ENCODE assay signal across 1 cellular context in genomic region chr5:175652741-175653663, GRCh38.
TF ChIP-seq lines count a peak whose summit lies in the region.

No MANE protein-coding gene starts in this region.

TF ChIP-seq in WTC11, 78 proteins besides CTCF, POLR2A, EP300 and RAD21 (continued from another document):
- TF ChIP-seq, protein P1, sequence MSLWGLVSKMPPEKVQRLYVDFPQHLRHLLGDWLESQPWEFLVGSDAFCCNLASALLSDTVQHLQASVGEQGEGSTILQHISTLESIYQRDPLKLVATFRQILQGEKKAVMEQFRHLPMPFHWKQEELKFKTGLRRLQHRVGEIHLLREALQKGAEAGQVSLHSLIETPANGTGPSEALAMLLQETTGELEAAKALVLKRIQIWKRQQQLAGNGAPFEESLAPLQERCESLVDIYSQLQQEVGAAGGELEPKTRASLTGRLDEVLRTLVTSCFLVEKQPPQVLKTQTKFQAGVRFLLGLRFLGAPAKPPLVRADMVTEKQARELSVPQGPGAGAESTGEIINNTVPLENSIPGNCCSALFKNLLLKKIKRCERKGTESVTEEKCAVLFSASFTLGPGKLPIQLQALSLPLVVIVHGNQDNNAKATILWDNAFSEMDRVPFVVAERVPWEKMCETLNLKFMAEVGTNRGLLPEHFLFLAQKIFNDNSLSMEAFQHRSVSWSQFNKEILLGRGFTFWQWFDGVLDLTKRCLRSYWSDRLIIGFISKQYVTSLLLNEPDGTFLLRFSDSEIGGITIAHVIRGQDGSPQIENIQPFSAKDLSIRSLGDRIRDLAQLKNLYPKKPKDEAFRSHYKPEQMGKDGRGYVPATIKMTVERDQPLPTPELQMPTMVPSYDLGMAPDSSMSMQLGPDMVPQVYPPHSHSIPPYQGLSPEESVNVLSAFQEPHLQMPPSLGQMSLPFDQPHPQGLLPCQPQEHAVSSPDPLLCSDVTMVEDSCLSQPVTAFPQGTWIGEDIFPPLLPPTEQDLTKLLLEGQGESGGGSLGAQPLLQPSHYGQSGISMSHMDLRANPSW (CRISPR knock-in tag; conservative IDR thresholded peaks at IDR 0.05; ENCODE audit: low read depth) = no peak
- TF ChIP-seq ATF2 (CRISPR knock-in tag; IDR thresholded peaks at IDR 0.05; ENCODE audit: borderline replicate concordance, low read depth) = no peak
